Comparison of ENCODE assay signal across 12 cellular contexts in the genomic region with DNA sequence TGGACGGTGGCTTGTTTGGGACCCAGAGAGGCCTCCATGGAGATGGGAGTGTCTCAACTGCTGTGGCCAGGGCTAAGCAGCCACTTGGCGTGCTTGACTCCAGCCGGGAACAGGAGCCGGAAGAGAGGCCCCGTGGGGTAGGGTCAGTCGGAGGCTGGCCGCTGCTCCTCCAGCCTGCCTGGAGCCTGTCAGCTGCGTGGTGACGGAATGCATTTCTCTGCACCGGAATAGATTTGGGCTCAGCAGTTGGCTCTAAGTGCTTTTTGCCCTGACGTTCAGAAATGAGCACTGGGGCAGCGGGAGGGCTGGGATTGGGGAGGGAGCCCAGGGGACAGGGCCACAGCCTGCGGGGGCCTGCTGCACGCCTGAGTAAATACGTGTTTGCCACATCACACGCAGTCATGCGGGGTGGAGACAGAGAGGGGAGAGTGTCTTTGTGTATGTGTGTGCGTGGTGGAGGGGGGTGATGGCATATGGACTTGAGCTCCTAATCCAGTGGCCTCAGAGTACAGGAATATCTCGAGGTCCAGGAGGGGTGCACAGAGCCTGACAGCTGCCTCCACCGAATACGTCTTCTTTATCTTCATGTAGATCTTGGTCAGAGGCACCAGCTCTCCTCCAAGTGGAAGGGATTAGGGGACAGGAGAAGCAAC.
DNase-seq lines count a peak whose midpoint lies in the region; ATAC-seq, FAIRE-seq and TF ChIP-seq lines count a peak whose summit lies in the region.
"Had no signal": no experiment of that assay in that cellular context is flagged by ENCODE, and none has a peak within 500 bp of the region (broad histone marks: within the 10 kb centered on the region; RNA-seq: fewer than 3 reads in every experiment).

No MANE protein-coding gene starts in this region.

- no peaks in the 10 kb centered on the region for H3K27me3 Mint-ChIP-seq in activated CD4-positive, alpha-beta memory T cell treated with anti-CD3 and anti-CD28 coated beads, Interleukin-2, amount 10 ng/mL, durations not matched to agents 7 days and 5 days
- H3K27me3 Mint-ChIP-seq: naive thymus-derived CD4-positive, alpha-beta T cell had no signal

- no peaks in the 10 kb centered on the region for H3K36me3 ChIP-seq in K562 (ENCODE audit: control insufficient read depth, insufficient read depth, low read length)
- H3K36me3 ChIP-seq in psoas muscle (ENCODE audit: insufficient read depth in 1 of 2, low read depth in 1 of 2), result no peaks in the 10 kb centered on the region
- H3K36me3 ChIP-seq in PC-3 (ENCODE audit: low read depth, low read length), result no peaks in the 10 kb centered on the region
- H3K36me3 ChIP-seq: transverse colon had no signal

- H3K27me3 ChIP-seq in K562 (ENCODE audit: control insufficient read depth in 2 of 2, insufficient read depth in 2 of 2, low read length in 2 of 2) (peaks cover 17 to 34% of the 10 kb centered on the region in 2 experiments), psoas muscle (ENCODE audit: insufficient read depth in 3 of 3, low read length in 2 of 3) (no peaks in the 10 kb centered on the region), PC-3 (ENCODE audit: low read length) (peaks cover 37% of the 10 kb centered on the region)
- H3K27me3 ChIP-seq: transverse colon had no signal

- TF ChIP-seq POLR2A in K562 (conservative IDR thresholded peaks at IDR 0.05), result no peak

- H3K9me2 ChIP-seq in PC-3 (replicated peaks; ENCODE audit: low read length), result no peaks in the 10 kb centered on the region

- H3K79me2 ChIP-seq in K562 (ENCODE audit: control insufficient read depth, insufficient read depth, low read length) (no peaks in the 10 kb centered on the region), PC-3 (ENCODE audit: low read length) (no peaks in the 10 kb centered on the region)

- H3K9ac ChIP-seq in K562 (ENCODE audit: insufficient read depth in 1 of 2, low read depth in 2 of 2, low read length in 2 of 2) (peak overlapping the region in 1 of 2 experiments; percentile 66; a peak in 2 of 4 replicates), PC-3 (ENCODE audit: low read length) (no peak overlapping the region)

- no peaks in the 10 kb centered on the region for H3K36me3 Mint-ChIP-seq in activated CD4-positive, alpha-beta memory T cell treated with anti-CD3 and anti-CD28 coated beads, Interleukin-2, amount 10 ng/mL, durations not matched to agents 7 days and 5 days (ENCODE audit: low read depth)
- H3K36me3 Mint-ChIP-seq: naive thymus-derived CD4-positive, alpha-beta T cell had no signal

- no peak overlapping the region for H3K27ac ChIP-seq in K562 (ENCODE audit: extremely low read depth, low read depth, low read length)
- peak overlapping the region; percentile 36 for H3K27ac ChIP-seq in psoas muscle
- no peak overlapping the region for H3K27ac ChIP-seq in PC-3 (ENCODE audit: low read length)
- H3K27ac ChIP-seq: transverse colon had no signal

- H4K20me1 ChIP-seq in K562 (replicated peaks; ENCODE audit: control insufficient read depth, insufficient read depth, low read length), result no peaks in the 10 kb centered on the region
- no peaks in the 10 kb centered on the region for H4K20me1 ChIP-seq in PC-3 (ENCODE audit: low read length)

- no peak for TF ChIP-seq EP300 in K562 (IDR thresholded peaks at IDR 0.05; ENCODE audit: low read length)

- H3K9me3 ChIP-seq in K562 (replicated peaks; ENCODE audit: control insufficient read depth, insufficient read depth, low read depth, low read length) (no peaks in the 10 kb centered on the region), psoas muscle (no peaks in the 10 kb centered on the region), PC-3 (ENCODE audit: low read length) (no peaks in the 10 kb centered on the region)
- H3K9me3 ChIP-seq: transverse colon had no signal

- H3K4me3 ChIP-seq in K562, result no peak overlapping the region
- H3K4me3 ChIP-seq in psoas muscle, result no peak overlapping the region
- no peak overlapping the region for H3K4me3 ChIP-seq in PC-3 (ENCODE audit: low read length)
- H3K4me3 ChIP-seq: transverse colon had no signal

- TF ChIP-seq CTCF in K562 (IDR thresholded peaks at IDR 0.05 in 2 of 3, conservative IDR thresholded peaks at IDR 0.05 in 1 of 3; ENCODE audit: insufficient read depth in 2 of 3, low read depth in 1 of 3, low read length in 3 of 3) (no peak), psoas muscle (IDR thresholded peaks at IDR 0.05) (no peak), PC-3 (conservative IDR thresholded peaks at IDR 0.05; ENCODE audit: low read depth, low read length) (no peak), GM13977 (IDR thresholded peaks at IDR 0.05; ENCODE audit: extremely low read depth, insufficient read depth, missing control alignments) (no peak)

- intact Hi-C loops in K562 (cut with micrococcal nuclease) (no loop called here), left ventricle myocardium superior (cut with micrococcal nuclease) (no loop called here), psoas muscle (cut with DNase I) (no loop called here), PC-3 (cut with micrococcal nuclease) (no loop called here)

- in situ Hi-C loops in K562 (cut with MboI) (no loop called here), KBM-7 (cut with MboI; ENCODE audit: low pct_unique_long_range_greater_than_20kb, low sequenced_read_pairs) (no loop called here), GM13977 (cut with MboI; ENCODE audit: low pct_unique_long_range_greater_than_20kb, low sequenced_read_pairs, unreplicated experiment) (no loop called here)

- TF ChIP-seq RAD21 in K562 (CRISPR knock-in tag; conservative IDR thresholded peaks at IDR 0.05 in 1 of 2, IDR thresholded peaks at IDR 0.05 in 1 of 2), result no peak

- H3K4me1 ChIP-seq in K562 (replicated peaks in 1 of 2; ENCODE audit: control insufficient read depth in 2 of 2, insufficient read depth in 2 of 2, low read length in 2 of 2), result peaks cover 13 to 18% of the 10 kb centered on the region in 2 experiments; a peak in 4 of 5 replicates
- peaks cover 3% of the 10 kb centered on the region for H3K4me1 ChIP-seq in psoas muscle
- no peaks in the 10 kb centered on the region for H3K4me1 ChIP-seq in PC-3 (ENCODE audit: insufficient read depth, low read length)
- H3K4me1 ChIP-seq: transverse colon had no signal

- no peaks in the 10 kb centered on the region for H3K9me1 ChIP-seq in K562 (ENCODE audit: control insufficient read depth, insufficient read depth, low read length)

- no TSS peak for BruUV-seq in K562 (replicated peaks; lab: Mats Ljungman, UMichigan)
- no TSS peak for BruUV-seq in PC-3 (replicated peaks; lab: Mats Ljungman, UMichigan)

- H3K4me2 ChIP-seq in K562 (ENCODE audit: insufficient read depth, low read length) (peak overlapping the region; percentile 12; the same call in 1 of the 2 replicates), PC-3 (ENCODE audit: low read length) (no peak overlapping the region)

- POLR2A ChIA-PET in K562 (lab: Yijun Ruan, JAX) (interaction anchor here (1.1 to 1.7 kb wide), 2 partner anchors 11 to 13 kb away, joined by 6 read pairs; no protein-coding TSS in a partner anchor), PC-3 (lab: Charles Lee; ENCODE audit: unreplicated experiment) (no interaction called here)
- POLR2A ChIA-PET in activated CD4-positive, alpha-beta memory T cell treated with anti-CD3 and anti-CD28 coated beads, Interleukin-2, amount 10 ng/mL, durations not matched to agents 7 days and 5 days (lab: Charles Lee), result no interaction called here

- CTCF ChIA-PET in K562 (lab: Yijun Ruan, JAX; ENCODE audit: low intra/inter-chr PET ratio) (interaction anchor here (0.7 kb wide), 1 partner anchor 197 kb away, joined by 3 read pairs; no protein-coding TSS in a partner anchor), PC-3 (lab: Charles Lee) (no interaction called here)
- CTCF ChIA-PET in activated CD4-positive, alpha-beta memory T cell treated with anti-CD3 and anti-CD28 coated beads, Interleukin-2, amount 10 ng/mL, durations not matched to agents 7 days and 5 days (lab: Charles Lee), result interaction anchor here (0.9 to 1.3 kb wide), 2 partner anchors 16 to 151 kb away, joined by 3 read pairs; no protein-coding TSS in a partner anchor

- FAIRE-seq in K562 (lab: Jason Lieb, UNC), result peak; percentile 42

- peak; percentile 25; the same call in 1 of the 3 replicates for ATAC-seq in K562
- peak; percentile 94 for ATAC-seq in left ventricle myocardium superior
- peak; percentile 72 to 84 (median 80) for ATAC-seq in psoas muscle
- no peak for ATAC-seq in PC-3

- no peaks in the 10 kb centered on the region for H3F3A ChIP-seq in PC-3 (ENCODE audit: low read length, unreplicated experiment)

- DNase-seq in Daoy (ENCODE audit: low read depth) (peak; percentile 21), K562 (ENCODE audit: extremely low read depth in 1 of 4, low spot score in 3 of 4) (no peak), left ventricle myocardium superior (peak; percentile 85), psoas muscle (peak; percentile 67 to 82), KBM-7 (no peak), PC-3 (no peak), GM13977 (ENCODE audit: low spot score) (no peak)
- no peak for DNase-seq in activated CD4-positive, alpha-beta memory T cell treated with anti-CD3 and anti-CD28 coated beads, Interleukin-2, amount 10 ng/mL, durations not matched to agents 7 days and 5 days
- DNase-seq: HCEC 1CT, transverse colon had no signal

- no peak overlapping the region for H3K27ac Mint-ChIP-seq in activated CD4-positive, alpha-beta memory T cell treated with anti-CD3 and anti-CD28 coated beads, Interleukin-2, amount 10 ng/mL, durations not matched to agents 7 days and 5 days
- H3K27ac Mint-ChIP-seq: naive thymus-derived CD4-positive, alpha-beta T cell; T-helper 2 cell treated with Interferon-gamma antibody and Interleukin-4, amounts not matched to agents 5 μg/mL and 100 μg/mL, for 36 hours had no signal

- WGBS in K562 (ENCODE audit: insufficient coverage, low coverage, missing lambda C conversion rate), result 47% methylated on average over 21 of the region's 21 CpGs
- 24 to 28% (median 28%) methylated on average over 21 of the region's 21 CpGs for WGBS in psoas muscle, 3 donors

- peak overlapping the region; percentile 63; the same call in 1 of the 2 replicates for H2AFZ ChIP-seq in K562 (ENCODE audit: low read depth, low read length)
- H2AFZ ChIP-seq in PC-3 (ENCODE audit: low read length), result no peak overlapping the region

- no peaks in the 10 kb centered on the region for H3K4me1 Mint-ChIP-seq in activated CD4-positive, alpha-beta memory T cell treated with anti-CD3 and anti-CD28 coated beads, Interleukin-2, amount 10 ng/mL, durations not matched to agents 7 days and 5 days
- H3K4me1 Mint-ChIP-seq: naive thymus-derived CD4-positive, alpha-beta T cell had no signal

- H3K4me3 Mint-ChIP-seq in activated CD4-positive, alpha-beta memory T cell treated with anti-CD3 and anti-CD28 coated beads, Interleukin-2, amount 10 ng/mL, durations not matched to agents 7 days and 5 days, result no peak overlapping the region
- H3K4me3 Mint-ChIP-seq: naive thymus-derived CD4-positive, alpha-beta T cell; T-helper 2 cell treated with Interferon-gamma antibody and Interleukin-4, amounts not matched to agents 5 μg/mL and 100 μg/mL, for 36 hours had no signal

- H3K9me3 Mint-ChIP-seq in activated CD4-positive, alpha-beta memory T cell treated with anti-CD3 and anti-CD28 coated beads, Interleukin-2, amount 10 ng/mL, durations not matched to agents 7 days and 5 days, result no peaks in the 10 kb centered on the region
- H3K9me3 Mint-ChIP-seq: T-helper 2 cell treated with Interferon-gamma antibody and Interleukin-4, amounts not matched to agents 5 μg/mL and 100 μg/mL, for 36 hours had no signal

TF ChIP-seq in K562, 482 proteins besides CTCF, POLR2A, EP300 and RAD21 (continues in another document):
- no peak for TF ChIP-seq PHF21A (IDR thresholded peaks at IDR 0.05; ENCODE audit: borderline replicate concordance, low read depth)

Comparison
In these comparisons a context has a peak if more than half of its experiments do, and no peak if none do; other contexts are left out.
1. DNase-seq: peak in Daoy (single experiment), left ventricle myocardium superior (single experiment) and psoas muscle (2 of 2); none in K562 (0 of 4), KBM-7 (single experiment), PC-3 (single experiment), GM13977 (single experiment) and activated CD4-positive, alpha-beta memory T cell treated with anti-CD3 and anti-CD28 coated beads, Interleukin-2, amount 10 ng/mL, durations not matched to agents 7 days and 5 days (single experiment).